In the genomic region with DNA sequence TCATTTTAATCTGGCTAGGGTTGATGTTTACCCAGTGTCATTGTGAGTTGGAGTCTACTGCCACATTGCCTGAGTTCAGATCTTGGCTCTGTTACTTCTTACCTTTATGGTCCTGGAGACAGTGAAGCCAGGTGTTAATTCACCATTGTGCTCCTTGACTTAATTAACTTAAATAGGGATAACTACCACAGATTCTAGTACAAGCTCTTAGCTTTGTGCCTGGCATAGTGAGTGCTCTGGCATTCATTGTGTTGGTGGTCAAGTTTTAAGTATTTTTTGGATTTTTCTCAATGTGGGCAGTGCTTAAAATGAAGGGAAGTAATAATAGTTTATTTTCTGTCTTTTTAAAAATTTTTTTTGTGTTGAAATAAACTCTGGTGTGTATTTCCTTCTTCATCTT, we compare ENCODE assay signal across 9 cellular contexts. TPM values are rescaled to one million over a fixed set of nuclear protein-coding genes. Genes with fewer than 3 reads are reported as not detected.
DNase-seq lines count a peak whose midpoint lies in the region; ATAC-seq and TF ChIP-seq lines count a peak whose summit lies in the region.
"Had no signal": no experiment of that assay in that cellular context is flagged by ENCODE, and none has a peak within 500 bp of the region (broad histone marks: within the 10 kb centered on the region; RNA-seq: fewer than 3 reads in every experiment).

No MANE protein-coding gene starts in this region.

- H3K4me3 ChIP-seq in DOHH2 (ENCODE audit: low read length) (peak overlapping the region; percentile 82), OCI-LY1 (ENCODE audit: low read depth, low read length, poor library complexity, severe bottlenecking) (peak overlapping the region; percentile 2), neutrophil (ENCODE audit: low read depth in 1 of 2, low read length in 1 of 2) (peak overlapping the region; percentile 75 to 100), esophagus muscularis mucosa (peak overlapping the region in 2 of 4 donors; percentile 15 to 100)

- no peak overlapping the region for H3K9ac ChIP-seq in OCI-LY1 (ENCODE audit: low read length)

- no peak for TF ChIP-seq POLR2A in esophagus muscularis mucosa (IDR thresholded peaks at IDR 0.05; ENCODE audit: low read depth)

- H3K4me3 Mint-ChIP-seq in effector memory CD8-positive, alpha-beta T cell = peak overlapping the region; percentile 55 to 97

- peak overlapping the region; percentile 84 for H3K4me2 ChIP-seq in DOHH2 (ENCODE audit: low read length)
- H3K4me2 ChIP-seq in OCI-LY1 (ENCODE audit: low read length) = peak overlapping the region; percentile 45

- peaks cover 95% of the 10 kb centered on the region for H3K79me2 ChIP-seq in DOHH2 (ENCODE audit: control insufficient read depth, low read length)
- H3K79me2 ChIP-seq in OCI-LY1 (ENCODE audit: insufficient read depth, low read length) = peaks cover 86% of the 10 kb centered on the region

- H3K27ac ChIP-seq in DOHH2 (ENCODE audit: low read depth, low read length) = no peak overlapping the region
- H3K27ac ChIP-seq in OCI-LY1 (ENCODE audit: low read depth, low read length, poor library complexity, severe bottlenecking) = no peak overlapping the region
- peak overlapping the region; percentile 100 for H3K27ac ChIP-seq in neutrophil
- H3K27ac ChIP-seq in esophagus muscularis mucosa (replicated peaks in 1 of 4) = no peak overlapping the region

- DNase-seq in effector memory CD8-positive, alpha-beta T cell = no peak
- DNase-seq in NCI-H2081 treated with DMSO at 0.1 percent for 48 hours (lab: John Stamatoyannopoulos, UW) = no peak
- no peak for DNase-seq in NCI-H1417 (lab: John Stamatoyannopoulos, UW)
- no peak for DNase-seq in NCI-H1930 (lab: John Stamatoyannopoulos, UW)
- DNase-seq in esophagus muscularis mucosa (ENCODE audit: extremely low spot score) = no peak
- DNase-seq: NCI-H2029 had no signal

- no peak overlapping the region for H2AFZ ChIP-seq in OCI-LY1 (ENCODE audit: low read length)

- H3K36me3 Mint-ChIP-seq in effector memory CD8-positive, alpha-beta T cell (ENCODE audit: insufficient read depth) = peaks cover 91% of the 10 kb centered on the region

- H3K9me3 Mint-ChIP-seq in effector memory CD8-positive, alpha-beta T cell = no peaks in the 10 kb centered on the region

- H3K9me3 ChIP-seq in DOHH2 (ENCODE audit: control insufficient read depth, insufficient read depth, low read length) (no peaks in the 10 kb centered on the region), OCI-LY1 (ENCODE audit: low read length) (no peaks in the 10 kb centered on the region), neutrophil (no peaks in the 10 kb centered on the region), esophagus muscularis mucosa (no peaks in the 10 kb centered on the region)

- H3K27me3 Mint-ChIP-seq in effector memory CD8-positive, alpha-beta T cell = no peaks in the 10 kb centered on the region

- no peak for TF ChIP-seq EP300 in esophagus muscularis mucosa (IDR thresholded peaks at IDR 0.05)

- H3K9me2 ChIP-seq in DOHH2 (replicated peaks; ENCODE audit: control insufficient read depth, low read length) (no peaks in the 10 kb centered on the region), OCI-LY1 (ENCODE audit: low read depth, low read length) (no peaks in the 10 kb centered on the region)

- peak overlapping the region; percentile 6 to 41 for H3K27ac Mint-ChIP-seq in effector memory CD8-positive, alpha-beta T cell

- TF ChIP-seq CTCF in DOHH2 (IDR thresholded peaks at IDR 0.05; ENCODE audit: low read depth, low read length, poor library complexity, severe bottlenecking) (no peak), OCI-LY1 (IDR thresholded peaks at IDR 0.05; ENCODE audit: low read length) (no peak), neutrophil (IDR thresholded peaks at IDR 0.05) (no peak), esophagus muscularis mucosa (IDR thresholded peaks at IDR 0.05) (no peak)

- H3F3A ChIP-seq in DOHH2 (ENCODE audit: control insufficient read depth, insufficient read depth) (0 out of 2 replicates have a peak, but pooled peaks cover 2% of the 10 kb centered on the region), OCI-LY1 (ENCODE audit: insufficient read depth, low read length) (no peaks in the 10 kb centered on the region)

- H3K4me1 Mint-ChIP-seq in effector memory CD8-positive, alpha-beta T cell (ENCODE audit: low read depth in 2 of 2) = peaks cover 60 to 75% of the 10 kb centered on the region in 2 donors

- H3K36me3 ChIP-seq in DOHH2 (ENCODE audit: control insufficient read depth, low read length) (peaks cover 81% of the 10 kb centered on the region), OCI-LY1 (ENCODE audit: insufficient read depth, low read length) (peaks cover 83% of the 10 kb centered on the region), neutrophil (peaks cover 54% of the 10 kb centered on the region), esophagus muscularis mucosa (peaks cover 3 to 27% (median 17%) of the 10 kb centered on the region in 4 donors)

- ATAC-seq in effector memory CD8-positive, alpha-beta T cell (replicated peaks) = no peak

- H4K20me1 ChIP-seq in DOHH2 (ENCODE audit: control insufficient read depth, insufficient read depth, low read depth, low read length) (peaks cover 58% of the 10 kb centered on the region), OCI-LY1 (ENCODE audit: insufficient read depth, low read length) (no peaks in the 10 kb centered on the region)

- intact Hi-C loops in esophagus muscularis mucosa (cut with DNase I) = no loop called here

- H3K27me3 ChIP-seq in DOHH2 (ENCODE audit: control insufficient read depth, low read length) = no peaks in the 10 kb centered on the region
- H3K27me3 ChIP-seq in OCI-LY1 (ENCODE audit: insufficient read depth, low read length) = no peaks in the 10 kb centered on the region
- H3K27me3 ChIP-seq in neutrophil = no peaks in the 10 kb centered on the region
- no peaks in the 10 kb centered on the region for H3K27me3 ChIP-seq in esophagus muscularis mucosa

- peaks cover 73% of the 10 kb centered on the region for H3K4me1 ChIP-seq in DOHH2 (ENCODE audit: control insufficient read depth, low read length)
- H3K4me1 ChIP-seq in OCI-LY1 (ENCODE audit: insufficient read depth, low read length, severe bottlenecking) = peaks cover 67% of the 10 kb centered on the region
- H3K4me1 ChIP-seq in neutrophil (ENCODE audit: control insufficient read depth in 1 of 2, insufficient read depth in 1 of 2, low read depth in 1 of 2, low read length in 1 of 2) = peaks cover 68 to 81% of the 10 kb centered on the region in 2 experiments
- H3K4me1 ChIP-seq in esophagus muscularis mucosa = peaks cover 77 to 83% (median 80%) of the 10 kb centered on the region in 4 donors

RNA-seq across cellular contexts. Expression of a gene that starts 4.6 kb away (rescaled TPM):
- total RNA-seq in esophagus muscularis mucosa = 10 to 100 TPM; 51.7 to 65.2 (median 57.1) TPM
